ENCODE assay signal across 8 cellular contexts in genomic region chr1:112700290-112701226, GRCh38. TPM values are rescaled to one million over a fixed set of nuclear protein-coding genes. Genes with fewer than 3 reads are reported as not detected.
DNase-seq lines count a peak whose midpoint lies in the region; ATAC-seq and TF ChIP-seq lines count a peak whose summit lies in the region.

No MANE protein-coding gene starts in this region.

- H3K4me3 ChIP-seq in DND-41 (ENCODE audit: low read depth in 1 of 2, low read length in 2 of 2) (no peak overlapping the region), HEK293 (ENCODE audit: low read depth, low read length) (no peak overlapping the region), iPS-15b (ENCODE audit: low read depth, low read length) (peak overlapping the region; percentile 8), gastrocnemius medialis (peak overlapping the region in 2 of 4 donors; percentile 1 to 6)

- H3K27me3 ChIP-seq in DND-41 (ENCODE audit: insufficient read depth, low read length, poor library complexity) (no peaks in the 10 kb centered on the region), iPS-15b (ENCODE audit: control insufficient read depth, insufficient read depth, low read length) (peaks cover 71% of the 10 kb centered on the region), gastrocnemius medialis (no peaks in the 10 kb centered on the region)

- H3K27me3 Mint-ChIP-seq in brain: peaks cover 2% of the 10 kb centered on the region

- H3K4me3 Mint-ChIP-seq in brain: peak overlapping the region in 4 of 5 experiments; percentile 13 to 86 (median 48)

- H3K4me2 ChIP-seq in DND-41 (ENCODE audit: insufficient read depth, low read length): no peak overlapping the region

- POLR2A ChIA-PET in HEK293 (lab: Yijun Ruan, JAX): interaction anchor here (0.9 to 9.8 kb wide), 4 partner anchors 14 to 305 kb away, joined by 3 to 91 read pairs (median 7); partner anchors contain the start of genes CAPZA1, CTTNBP2NL, MOV10 and PPM1J

- H3K9ac ChIP-seq in DND-41 (ENCODE audit: low read depth, low read length) (no peak overlapping the region), iPS-15b (ENCODE audit: low read depth, low read length) (no peak overlapping the region)

- DNase-seq in DND-41 (peak; percentile 70), NCI-H1436 treated with DMSO at 0.1 percent for 48 hours (lab: John Stamatoyannopoulos, UW) (peak; percentile 28), T-helper 9 cell (peak; percentile 61), gastrocnemius medialis (peak; percentile 78 to 92)

- in situ Hi-C loops in gastrocnemius medialis (cut with MboI; ENCODE audit: low sequenced_read_pairs in 4 of 4): loop anchor here in 3 of 4 donors (10.0 to 25.0 kb wide), 4 partner anchors 76 to 687 kb away; partner anchors contain the start of genes CTTNBP2NL (in 3 of the 3) and MAGI3 (in 1 of the 3)

- H3K79me2 ChIP-seq in DND-41 (ENCODE audit: insufficient read depth, low read length): peaks cover 11% of the 10 kb centered on the region

- peaks cover 63% of the 10 kb centered on the region for H3K4me1 Mint-ChIP-seq in brain

- peak overlapping the region; percentile 88 to 99 (median 94) for H3K27ac Mint-ChIP-seq in brain

- TF ChIP-seq POLR2A in gastrocnemius medialis (IDR thresholded peaks at IDR 0.05): peak; percentile 29 to 55

- H3K9me3 Mint-ChIP-seq in brain: peaks cover 0 to 4% (median 0%) of the 10 kb centered on the region in 5 experiments

- H3K36me3 ChIP-seq in DND-41 (ENCODE audit: insufficient read depth, low read length): peaks cover 62% of the 10 kb centered on the region
- peaks cover 2 to 81% of the 10 kb centered on the region in 2 experiments; a peak in 2 of 3 replicates for H3K36me3 ChIP-seq in HEK293 (ENCODE audit: control insufficient read depth in 2 of 2, insufficient read depth in 1 of 2, low read length in 2 of 2)
- H3K36me3 ChIP-seq in iPS-15b (ENCODE audit: control insufficient read depth, insufficient read depth, low read length): peaks cover 11% of the 10 kb centered on the region
- peaks cover 0 to 14% of the 10 kb centered on the region in 2 donors for H3K36me3 ChIP-seq in gastrocnemius medialis

- intact Hi-C loops in gastrocnemius medialis (cut with DNase I; ENCODE audit: low total_unique reads): loop anchor here (2.0 kb wide), 1 partner anchor 26 kb away; the partner anchor contains the start of gene MOV10

- H3K9me3 ChIP-seq in DND-41 (ENCODE audit: insufficient read depth, low read length, severe bottlenecking) (no peaks in the 10 kb centered on the region), HEK293 (ENCODE audit: control insufficient read depth, insufficient read depth, low read depth, low read length) (no peaks in the 10 kb centered on the region), iPS-15b (ENCODE audit: control insufficient read depth, insufficient read depth, low read length) (no peaks in the 10 kb centered on the region), gastrocnemius medialis (no peaks in the 10 kb centered on the region)

- CTCF ChIA-PET in HEK293 (lab: Yijun Ruan, JAX): interaction anchor here (1.0 to 2.0 kb wide), 3 partner anchors 11 to 38 kb away, joined by 3 to 5 read pairs (median 3); no protein-coding TSS in a partner anchor

- ATAC-seq in DND-41 (ENCODE audit: insufficient read depth, low read depth): no peak
- ATAC-seq in gastrocnemius medialis: peak; percentile 66 to 74
- ATAC-seq in GM18873 (IDR thresholded peaks at IDR 0.05; ENCODE audit: low FRiP score, unreplicated experiment): no peak

- TF ChIP-seq CTCF in DND-41 (IDR thresholded peaks at IDR 0.05; ENCODE audit: borderline replicate concordance, extremely low read depth, low read length, poor library complexity, severe bottlenecking) (no peak), HEK293 (tag by site-specific recombination; IDR thresholded peaks at IDR 0.05) (peak; percentile 51; the same call in 1 of the 2 replicates), brain (conservative IDR thresholded peaks at IDR 0.05) (no peak), gastrocnemius medialis (IDR thresholded peaks at IDR 0.05 in 4 of 5, conservative IDR thresholded peaks at IDR 0.05 in 1 of 5) (peak in 1 of 5 experiments; percentile 29)

- H3K36me3 Mint-ChIP-seq in brain: peaks cover 20% of the 10 kb centered on the region

- H3K4me1 ChIP-seq in DND-41 (ENCODE audit: insufficient read depth, low read length): peaks cover 35% of the 10 kb centered on the region
- H3K4me1 ChIP-seq in HEK293 (ENCODE audit: control insufficient read depth, insufficient read depth, low read length): peaks cover 19% of the 10 kb centered on the region
- H3K4me1 ChIP-seq in iPS-15b (ENCODE audit: control insufficient read depth, insufficient read depth, low read length): peaks cover 43% of the 10 kb centered on the region
- peaks cover 42 to 43% of the 10 kb centered on the region in 2 donors for H3K4me1 ChIP-seq in gastrocnemius medialis

- H3K27ac ChIP-seq in DND-41 (ENCODE audit: low read length) (peak overlapping the region; percentile 48), HEK293 (ENCODE audit: extremely low read depth, low read depth, low read length) (peak overlapping the region; percentile 53), gastrocnemius medialis (peak overlapping the region; percentile 85 to 94 (median 90))

- no peaks in the 10 kb centered on the region for H4K20me1 ChIP-seq in DND-41 (ENCODE audit: insufficient read depth, low read length)

- no peak overlapping the region for H2AFZ ChIP-seq in DND-41 (ENCODE audit: low read depth, low read length)

TF ChIP-seq in HEK293, 187 proteins besides CTCF, POLR2A, EP300 and RAD21 (continues in another document):
- TF ChIP-seq KLF16 (tag by site-specific recombination; IDR thresholded peaks at IDR 0.05) (peak; percentile 97), ZNF239 (tag by site-specific recombination; IDR thresholded peaks at IDR 0.05) (no peak), ZNF660 (tag by site-specific recombination; IDR thresholded peaks at IDR 0.05) (peak; percentile 98), BCL11B (tag by site-specific recombination; IDR thresholded peaks at IDR 0.05; ENCODE audit: low read depth) (peak; percentile 82; the same call in 1 of the 2 replicates), ZNF184 (tag by site-specific recombination; IDR thresholded peaks at IDR 0.05) (peak; percentile 96), EGR2 (tag by site-specific recombination; IDR thresholded peaks at IDR 0.05; ENCODE audit: low read depth) (peak; percentile 98), ZNF501 (tag by site-specific recombination; IDR thresholded peaks at IDR 0.05) (peak; percentile 85; the same call in 1 of the 2 replicates), SP7 (tag by site-specific recombination; IDR thresholded peaks at IDR 0.05) (peak; percentile 96), ZFHX2 (tag by site-specific recombination; conservative IDR thresholded peaks at IDR 0.05) (peak; percentile 99), ZBTB26 (tag by site-specific recombination; optimal IDR thresholded peaks at IDR 0.05) (peak; percentile 9), ZNF658 (tag by site-specific recombination; IDR thresholded peaks at IDR 0.05) (no peak), ZNF133 (tag by site-specific recombination; IDR thresholded peaks at IDR 0.05) (no peak), ZNF24 (tag by site-specific recombination; IDR thresholded peaks at IDR 0.05) (peak; percentile 88), ZNF423 (tag by site-specific recombination; IDR thresholded peaks at IDR 0.05) (peak; percentile 97), ZNF214 (tag by site-specific recombination; IDR thresholded peaks at IDR 0.05; ENCODE audit: borderline replicate concordance) (peak; percentile 31; the same call in 1 of the 2 replicates), ZNF433 (tag by site-specific recombination; IDR thresholded peaks at IDR 0.05; ENCODE audit: low read depth) (no peak), MZF1 (tag by site-specific recombination; IDR thresholded peaks at IDR 0.05; ENCODE audit: borderline replicate concordance) (peak; percentile 70; the same call in 1 of the 2 replicates)
- TF ChIP-seq, protein P1, sequence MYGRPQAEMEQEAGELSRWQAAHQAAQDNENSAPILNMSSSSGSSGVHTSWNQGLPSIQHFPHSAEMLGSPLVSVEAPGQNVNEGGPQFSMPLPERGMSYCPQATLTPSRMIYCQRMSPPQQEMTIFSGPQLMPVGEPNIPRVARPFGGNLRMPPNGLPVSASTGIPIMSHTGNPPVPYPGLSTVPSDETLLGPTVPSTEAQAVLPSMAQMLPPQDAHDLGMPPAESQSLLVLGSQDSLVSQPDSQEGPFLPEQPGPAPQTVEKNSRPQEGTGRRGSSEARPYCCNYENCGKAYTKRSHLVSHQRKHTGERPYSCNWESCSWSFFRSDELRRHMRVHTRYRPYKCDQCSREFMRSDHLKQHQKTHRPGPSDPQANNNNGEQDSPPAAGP (tag by site-specific recombination; IDR thresholded peaks at IDR 0.05): peak; percentile 91
- TF ChIP-seq, protein P2, sequence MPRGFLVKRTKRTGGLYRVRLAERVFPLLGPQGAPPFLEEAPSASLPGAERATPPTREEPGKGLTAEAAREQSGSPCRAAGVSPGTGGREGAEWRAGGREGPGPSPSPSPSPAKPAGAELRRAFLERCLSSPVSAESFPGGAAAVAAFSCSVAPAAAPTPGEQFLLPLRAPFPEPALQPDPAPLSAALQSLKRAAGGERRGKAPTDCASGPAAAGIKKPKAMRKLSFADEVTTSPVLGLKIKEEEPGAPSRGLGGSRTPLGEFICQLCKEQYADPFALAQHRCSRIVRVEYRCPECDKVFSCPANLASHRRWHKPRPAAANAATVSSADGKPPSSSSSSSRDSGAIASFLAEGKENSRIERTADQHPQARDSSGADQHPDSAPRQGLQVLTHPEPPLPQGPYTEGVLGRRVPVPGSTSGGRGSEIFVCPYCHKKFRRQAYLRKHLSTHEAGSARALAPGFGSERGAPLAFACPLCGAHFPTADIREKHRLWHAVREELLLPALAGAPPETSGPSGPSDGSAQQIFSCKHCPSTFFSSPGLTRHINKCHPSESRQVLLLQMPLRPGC (tag by site-specific recombination; IDR thresholded peaks at IDR 0.05): 0 out of 2 replicates have a peak, but pooled peaks have one; percentile 48

RNA-seq across cellular contexts. Expression of gene RHOC, which starts 6.4 kb away (rescaled TPM):
- 132 TPM for polyA plus RNA-seq in brain (ENCODE audit: insufficient read depth, low read depth, low replicate concordance)
- total RNA-seq in gastrocnemius medialis: 10 to 100 TPM; 33.1 to 86.5 (median 64.3) TPM

RNA-seq across cellular contexts. Expression of gene PPM1J, which starts 14.6 kb away (rescaled TPM):
- 1.6 TPM for polyA plus RNA-seq in brain (ENCODE audit: insufficient read depth, low read depth, low replicate concordance)
- 1 to 10 TPM; 4.2 to 5.4 (median 4.8) TPM for total RNA-seq in gastrocnemius medialis

RNA-seq across cellular contexts. Expression of gene MOV10, which starts 26.1 kb away (rescaled TPM):
- 25.7 TPM for polyA plus RNA-seq in brain (ENCODE audit: insufficient read depth, low read depth, low replicate concordance)
- 1 to 10 TPM; 2.8 to 7.2 (median 4.8) TPM for total RNA-seq in gastrocnemius medialis

Comparison
In these comparisons a context has a peak if more than half of its experiments do, and no peak if none do; other contexts are left out.
1. ATAC-seq: peak in gastrocnemius medialis (2 of 2); none in DND-41 (single experiment) and GM18873 (single experiment).
2. DNase-seq: peak in every context shown above with its lines; median percentile 85 in gastrocnemius medialis; 70 in DND-41; 61 in T-helper 9 cell; 28 in NCI-H1436 treated with DMSO at 0.1 percent for 48 hours.
3. Peak in every context shown above with its lines, with median percentiles within 50 percentile points of each other: H3K27ac ChIP-seq.